Comparison of ENCODE assay signal across 9 cellular contexts in the genomic region with DNA sequence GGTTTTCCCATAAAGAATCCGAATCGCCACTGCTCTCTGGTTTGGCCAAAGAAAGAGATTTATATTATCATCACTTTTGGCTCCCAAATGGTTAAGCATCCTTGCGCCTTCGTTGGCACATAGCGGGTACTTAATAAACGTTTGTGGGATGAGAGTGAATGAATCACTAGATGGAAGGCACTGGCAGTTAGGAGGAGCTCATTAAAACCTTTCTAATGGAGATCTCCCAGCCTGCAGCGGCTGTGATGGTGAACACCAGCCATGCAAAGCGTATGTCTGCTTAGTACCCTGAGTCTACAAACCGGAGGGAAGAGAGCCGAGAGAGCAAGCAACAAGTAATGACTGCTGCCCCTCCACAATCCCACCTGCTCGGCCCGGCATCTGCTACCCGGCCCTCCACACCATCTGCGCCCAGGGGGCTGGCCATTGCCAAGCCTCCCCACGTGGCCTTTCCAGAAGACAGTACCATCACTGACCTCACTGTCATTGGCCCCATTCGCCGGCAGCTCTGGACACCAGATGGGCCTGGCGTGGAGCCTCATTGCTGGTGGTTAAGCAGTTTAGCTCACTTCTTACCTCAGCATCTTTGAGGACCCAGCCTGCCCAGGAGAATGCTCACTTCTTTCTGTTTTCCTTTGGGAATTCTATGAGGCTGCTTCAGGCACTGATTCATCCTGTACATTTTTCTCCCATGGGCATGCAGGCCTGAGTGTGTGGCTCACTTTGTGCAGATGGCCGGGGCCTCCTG. TPM values are rescaled to one million over a fixed set of nuclear protein-coding genes. Genes with fewer than 3 reads are reported as not detected.
DNase-seq lines count a peak whose midpoint lies in the region; ATAC-seq and TF ChIP-seq lines count a peak whose summit lies in the region.
"Had no signal": no experiment of that assay in that cellular context is flagged by ENCODE, and none has a peak within 500 bp of the region (broad histone marks: within the 10 kb centered on the region; RNA-seq: fewer than 3 reads in every experiment).

No MANE protein-coding gene starts in this region.

- H3K79me2 ChIP-seq in OCI-LY7 (ENCODE audit: insufficient read depth, low read depth, low read length), result no peaks in the 10 kb centered on the region

- no peak overlapping the region for H3K4me2 ChIP-seq in OCI-LY7 (ENCODE audit: low read length)

- no peak overlapping the region for H3K4me3 ChIP-seq in OCI-LY7 (ENCODE audit: low read depth, low read length, poor library complexity, severe bottlenecking)

- H2AFZ ChIP-seq in OCI-LY7 (ENCODE audit: low read length), result peak overlapping the region; percentile 9; the same call in 1 of the 2 replicates

- no peaks in the 10 kb centered on the region; the same call in 1 of the 2 replicates for H3K9me3 ChIP-seq in OCI-LY7 (ENCODE audit: low read length)

- ATAC-seq in GM18519 (IDR thresholded peaks at IDR 0.05; ENCODE audit: low FRiP score, unreplicated experiment) (no peak), GM19397 (IDR thresholded peaks at IDR 0.05; ENCODE audit: unreplicated experiment) (no peak)

- peaks cover 7% of the 10 kb centered on the region for H3K4me1 ChIP-seq in OCI-LY7 (ENCODE audit: insufficient read depth, low read length, poor library complexity, severe bottlenecking)

- peak; percentile 93 for DNase-seq in GM03348 (ENCODE audit: low spot score)
- DNase-seq in OCI-LY7 (ENCODE audit: low spot score), result no peak
- peak; percentile 98 for DNase-seq in fibroblast of gingiva (ENCODE audit: low read depth)
- peak; percentile 39 for DNase-seq in retina
- no peak for DNase-seq in kidney glomerular epithelial cell (lab: John Stamatoyannopoulos, UW)
- DNase-seq in NCI-H2107 (lab: John Stamatoyannopoulos, UW), result no peak
- DNase-seq: activated naive CD8-positive, alpha-beta T cell treated with anti-CD3 and anti-CD28 coated beads for 36 hours had no signal

- no peaks in the 10 kb centered on the region for H3K36me3 ChIP-seq in OCI-LY7 (ENCODE audit: insufficient read depth, low read length)

- no peak for TF ChIP-seq CTCF in OCI-LY7 (conservative IDR thresholded peaks at IDR 0.05; ENCODE audit: low read length)

- H3K9me2 ChIP-seq in OCI-LY7 (ENCODE audit: insufficient read depth, low read length), result no peaks in the 10 kb centered on the region

- BruUV-seq in OCI-LY7 (replicated peaks; lab: Mats Ljungman, UMichigan), result no TSS peak

- intact Hi-C loops in OCI-LY7 (cut with micrococcal nuclease; ENCODE audit: unreplicated experiment), result no loop called here

- no peaks in the 10 kb centered on the region for H4K20me1 ChIP-seq in OCI-LY7 (ENCODE audit: insufficient read depth, low read length)

- CTCF ChIA-PET in OCI-LY7 (lab: Charles Lee; ENCODE audit: unreplicated experiment), result no interaction called here

- no peak overlapping the region for H3K27ac ChIP-seq in OCI-LY7 (ENCODE audit: low read depth, low read length, poor library complexity, severe bottlenecking)

- POLR2A ChIA-PET in OCI-LY7 (lab: Charles Lee), result interaction anchor here (1.0 kb wide), 1 partner anchor 86 kb away, joined by 4 read pairs; no protein-coding TSS in a partner anchor

RNA-seq across cellular contexts. Expression of a gene that starts 39.3 kb away (rescaled TPM):
- total RNA-seq in OCI-LY7 (2014; rRNA removed; shearing (Covaris generic)), result 5.6 TPM in 2 replicates
- total RNA-seq in OCI-LY7 (2022), result 10.1 and 11.4 TPM in 2 replicates

Comparison
In these comparisons a context has a peak if more than half of its experiments do, and no peak if none do; other contexts are left out.
1. DNase-seq: peak in GM03348 (single experiment), fibroblast of gingiva (single experiment) and retina (single experiment); none in OCI-LY7 (single experiment), kidney glomerular epithelial cell (single experiment) and NCI-H2107 (single experiment).